In genomic region chr12:68498736-68499135, GRCh38 we compare ENCODE assay signal across 18 cellular contexts.
DNase-seq lines count a peak whose midpoint lies in the region; ATAC-seq and TF ChIP-seq lines count a peak whose summit lies in the region.
"Had no signal": no experiment of that assay in that cellular context is flagged by ENCODE, and none has a peak within 500 bp of the region (broad histone marks: within the 10 kb centered on the region; RNA-seq: fewer than 3 reads in every experiment).

No MANE protein-coding gene starts in this region.

- H3K4me3 ChIP-seq in brain microvascular endothelial cell (ENCODE audit: low read depth, low read length) (no peak overlapping the region), mesendoderm (ENCODE audit: low read length) (no peak overlapping the region), lower lobe of right lung (no peak overlapping the region)
- H3K4me3 ChIP-seq: HAP-1, SJSA1 had no signal

- H3K27ac ChIP-seq in H9 (ENCODE audit: insufficient read length, low read depth, low read length) (no peak overlapping the region), brain microvascular endothelial cell (no peak overlapping the region), mesendoderm (ENCODE audit: low read depth, low read length) (no peak overlapping the region), lower lobe of right lung (no peak overlapping the region)
- H3K27ac ChIP-seq: C4-2B, HL-60, RWPE1, SJSA1 had no signal

- H3K27me3 Mint-ChIP-seq in activated T-cell treated with anti-CD3 and anti-CD28 coated beads, Interleukin-2, amount 50 U/mL, for 72 hours (ENCODE audit: low read depth), result no peaks in the 10 kb centered on the region
- peaks cover 2% of the 10 kb centered on the region; the same call in 1 of the 2 replicates for H3K27me3 Mint-ChIP-seq in H9 (ENCODE audit: low read depth)

- no peak overlapping the region for H2BK20ac ChIP-seq in H9 (ENCODE audit: low read depth, low read length, poor library complexity, severe bottlenecking)

- H3K9me3 ChIP-seq in H9 (ENCODE audit: control insufficient read depth, low read depth, low read length) (no peaks in the 10 kb centered on the region), lower lobe of right lung (no peaks in the 10 kb centered on the region)
- H3K9me3 ChIP-seq: HAP-1, SJSA1 had no signal

- no peaks in the 10 kb centered on the region for H4K20me1 ChIP-seq in H9 (ENCODE audit: control insufficient read depth, insufficient read depth, insufficient read length)

- H2AK5ac ChIP-seq in H9 (ENCODE audit: insufficient read length, low read length), result no peak overlapping the region
- no peak overlapping the region for H2AK5ac ChIP-seq in mesendoderm (ENCODE audit: low read length)

- H4K91ac ChIP-seq in H9 (ENCODE audit: insufficient read length, low read depth, low read length), result no peak overlapping the region

- H4K8ac ChIP-seq in H9 (replicated peaks; ENCODE audit: insufficient read length, low read depth, low read length) (no peak overlapping the region), mesendoderm (ENCODE audit: low read depth, low read length) (no peak overlapping the region)

- no peaks in the 10 kb centered on the region for H3K27me3 ChIP-seq in H9 (ENCODE audit: insufficient read depth, low read length)
- H3K27me3 ChIP-seq in brain microvascular endothelial cell (replicated peaks), result no peaks in the 10 kb centered on the region
- no peaks in the 10 kb centered on the region for H3K27me3 ChIP-seq in mesendoderm (ENCODE audit: insufficient read depth, low read length, poor library complexity)
- H3K27me3 ChIP-seq in lower lobe of right lung (ENCODE audit: low read depth), result no peaks in the 10 kb centered on the region
- H3K27me3 ChIP-seq: SJSA1 had no signal

- H3K9ac ChIP-seq in H9 (ENCODE audit: extremely low read depth, insufficient read length, low read length) (no peak overlapping the region), mesendoderm (ENCODE audit: low read length) (no peak overlapping the region)

- H2BK15ac ChIP-seq in H9 (ENCODE audit: low read depth, low read length) (no peak overlapping the region), mesendoderm (replicated peaks; ENCODE audit: low read depth) (no peak overlapping the region)

- DNase-seq in activated T-cell treated with anti-CD3 and anti-CD28 coated beads, Interleukin-2, amount 50 U/mL, for 72 hours, result no peak
- DNase-seq in activated T-cell treated with anti-CD3 and anti-CD28 coated beads, Interleukin-2, amount 50 U/mL, for 1 hour, result no peak
- DNase-seq in H9, result peak; percentile 38
- no peak for DNase-seq in brain microvascular endothelial cell
- DNase-seq in mesendoderm, result peak; percentile 23
- no peak for DNase-seq in foreskin melanocyte
- DNase-seq in lower lobe of right lung, result no peak
- DNase-seq: NCI-H1417 treated with DMSO at 0.1 percent for 48 hours; NCI-H1930; NCI-H2171; NCI-H446 treated with DMSO at 0.1 percent for 48 hours; NK-92 treated with Interleukin-12 subunit alpha and Interleukin-12 subunit beta, amount 100 ng/mL, for 24 hours had no signal

- H3K36me3 Mint-ChIP-seq in activated T-cell treated with anti-CD3 and anti-CD28 coated beads, Interleukin-2, amount 50 U/mL, for 72 hours (ENCODE audit: insufficient read depth in 2 of 2), result no peaks in the 10 kb centered on the region
- H3K36me3 Mint-ChIP-seq in H9 (ENCODE audit: insufficient read depth in 1 of 3, low read depth in 3 of 3), result no peaks in the 10 kb centered on the region

- no peak overlapping the region for H3K14ac ChIP-seq in H9 (ENCODE audit: insufficient read depth, low read length)

- H2AFZ ChIP-seq in H9 (ENCODE audit: low read length), result no peak overlapping the region

- no peaks in the 10 kb centered on the region for H3K9me3 Mint-ChIP-seq in activated T-cell treated with anti-CD3 and anti-CD28 coated beads, Interleukin-2, amount 50 U/mL, for 72 hours
- no peaks in the 10 kb centered on the region for H3K9me3 Mint-ChIP-seq in H9

- H3K23ac ChIP-seq in H9 (ENCODE audit: insufficient read length, low read depth, low read length), result no peak overlapping the region
- no peak overlapping the region for H3K23ac ChIP-seq in mesendoderm (ENCODE audit: low read length)

- no peak overlapping the region for H3K4ac ChIP-seq in H9 (ENCODE audit: low read depth, low read length)
- H3K4ac ChIP-seq in mesendoderm (ENCODE audit: low read depth, low read length), result no peak overlapping the region

- intact Hi-C loops in lower lobe of right lung (cut with DNase I), result no loop called here

- H4K5ac ChIP-seq in H9 (ENCODE audit: insufficient read length, low read depth, low read length), result no peak overlapping the region
- no peak overlapping the region for H4K5ac ChIP-seq in mesendoderm (ENCODE audit: low read length)

- H2BK5ac ChIP-seq in H9 (ENCODE audit: insufficient read length, low read length) (no peak overlapping the region), mesendoderm (ENCODE audit: low read length) (no peak overlapping the region)

- in situ Hi-C loops in brain microvascular endothelial cell (cut with HindIII; ENCODE audit: low pct_ligation_motif_present, low sequenced_read_pairs), result no loop called here

- H3K4me1 ChIP-seq in H9 (ENCODE audit: insufficient read depth, low read length), result no peaks in the 10 kb centered on the region
- H3K4me1 ChIP-seq in mesendoderm (ENCODE audit: control insufficient read depth, low read depth, low read length), result no peaks in the 10 kb centered on the region
- no peaks in the 10 kb centered on the region for H3K4me1 ChIP-seq in lower lobe of right lung

- H3K4me2 ChIP-seq in H9 (ENCODE audit: insufficient read depth, insufficient read length, low read length), result no peak overlapping the region
- no peak overlapping the region for H3K4me2 ChIP-seq in mesendoderm (ENCODE audit: low read length)

- no peaks in the 10 kb centered on the region for H3K79me1 ChIP-seq in H9 (ENCODE audit: insufficient read depth, low read depth, low read length, poor library complexity, severe bottlenecking)
- no peaks in the 10 kb centered on the region for H3K79me1 ChIP-seq in mesendoderm (ENCODE audit: low read length)

- H3K79me2 ChIP-seq in H9 (ENCODE audit: insufficient read depth, low read length) (no peaks in the 10 kb centered on the region), mesendoderm (ENCODE audit: control insufficient read depth, insufficient read depth, low read length) (no peaks in the 10 kb centered on the region)

- no peak for ATAC-seq in activated T-cell treated with anti-CD3 and anti-CD28 coated beads, Interleukin-2, amount 50 U/mL, for 72 hours (replicated peaks in 1 of 2)
- ATAC-seq in GM19467 (IDR thresholded peaks at IDR 0.05; ENCODE audit: unreplicated experiment) (no peak), lower lobe of right lung (no peak)

- WGBS in H9 (ENCODE audit: extremely low coverage, insufficient read length, low lambda C conversion rate), result no CpG with 5 or more reads among the region's 4 CpGs
- no CpG with 5 or more reads among the region's 4 CpGs for WGBS in mesendoderm (ENCODE audit: extremely low coverage, insufficient coverage, low lambda C conversion rate)

- H3K23me2 ChIP-seq in H9 (ENCODE audit: insufficient read length, low read depth, low read length, poor library complexity, severe bottlenecking), result no peaks in the 10 kb centered on the region

- peak; percentile 29; the same call in 1 of the 3 replicates for TF ChIP-seq CTCF in H9 (conservative IDR thresholded peaks at IDR 0.05)
- TF ChIP-seq CTCF in brain microvascular endothelial cell (IDR thresholded peaks at IDR 0.05; ENCODE audit: low read depth, low read length, missing control alignments), result peak; percentile 18
- TF ChIP-seq CTCF in lower lobe of right lung (IDR thresholded peaks at IDR 0.05), result no peak

- H2BK120ac ChIP-seq in H9 (ENCODE audit: low read depth, low read length, poor library complexity, severe bottlenecking), result no peak overlapping the region
- no peak overlapping the region for H2BK120ac ChIP-seq in mesendoderm (ENCODE audit: low read depth, low read length)

- H3K36me3 ChIP-seq in brain microvascular endothelial cell (replicated peaks), result no peaks in the 10 kb centered on the region
- H3K36me3 ChIP-seq in mesendoderm (ENCODE audit: control insufficient read depth, insufficient read depth, low read length), result no peaks in the 10 kb centered on the region
- H3K36me3 ChIP-seq in lower lobe of right lung, result no peaks in the 10 kb centered on the region
- H3K36me3 ChIP-seq: HAP-1, SJSA1 had no signal

- H3K27ac Mint-ChIP-seq in activated T-cell treated with anti-CD3 and anti-CD28 coated beads, Interleukin-2, amount 50 U/mL, for 72 hours, result peak overlapping the region; percentile 30
- no peak overlapping the region for H3K27ac Mint-ChIP-seq in H9

- peaks cover 37% of the 10 kb centered on the region for H3K4me1 Mint-ChIP-seq in activated T-cell treated with anti-CD3 and anti-CD28 coated beads, Interleukin-2, amount 50 U/mL, for 72 hours (ENCODE audit: low read depth)
- peaks cover 2 to 4% of the 10 kb centered on the region in 2 experiments; a peak in 2 of 4 replicates for H3K4me1 Mint-ChIP-seq in H9

- no peak overlapping the region for H3K4me3 Mint-ChIP-seq in activated T-cell treated with anti-CD3 and anti-CD28 coated beads, Interleukin-2, amount 50 U/mL, for 72 hours
- H3K4me3 Mint-ChIP-seq in H9, result no peak overlapping the region

- no peak overlapping the region for H2BK12ac ChIP-seq in H9 (ENCODE audit: insufficient read length, low read depth, low read length)

- H3K18ac ChIP-seq in H9 (ENCODE audit: insufficient read length, low read depth, low read length), result no peak overlapping the region
- no peak overlapping the region for H3K18ac ChIP-seq in mesendoderm (ENCODE audit: low read length)

- H3K56ac ChIP-seq in H9 (ENCODE audit: insufficient read length, low read depth, low read length) (no peak overlapping the region), mesendoderm (ENCODE audit: low read length) (no peak overlapping the region)

- H3T11ph ChIP-seq in H9 (ENCODE audit: low read length), result no peak overlapping the region

Comparison
In these comparisons a context has a peak if more than half of its experiments do, and no peak if none do; other contexts are left out.
1. DNase-seq: peak in H9 (single experiment) and mesendoderm (single experiment); none in activated T-cell treated with anti-CD3 and anti-CD28 coated beads, Interleukin-2, amount 50 U/mL, for 72 hours (0 of 2), activated T-cell treated with anti-CD3 and anti-CD28 coated beads, Interleukin-2, amount 50 U/mL, for 1 hour (single experiment), brain microvascular endothelial cell (single experiment), foreskin melanocyte (single experiment) and lower lobe of right lung (single experiment).